ENCODE assay signal across 1 cellular context in genomic region chr12:92543872-92544271, GRCh38.
TF ChIP-seq lines count a peak whose summit lies in the region.

No MANE protein-coding gene starts in this region.

TF ChIP-seq in GM12878, 131 proteins besides CTCF, POLR2A, EP300 and RAD21 (continued from another document):
- peak; percentile 93 for TF ChIP-seq ZNF687 (IDR thresholded peaks at IDR 0.05)
- no peak for TF ChIP-seq STAT3 (IDR thresholded peaks at IDR 0.05; ENCODE audit: low read depth, low read length)
- no peak for TF ChIP-seq ATF3 (IDR thresholded peaks at IDR 0.05; ENCODE audit: borderline replicate concordance, extremely low read depth, low read depth, low read length)
- 0 out of 2 replicates have a peak, but pooled peaks have one; percentile 33 for TF ChIP-seq POLR2AphosphoS5 (IDR thresholded peaks at IDR 0.05; ENCODE audit: low read length)
- TF ChIP-seq, protein P1, sequence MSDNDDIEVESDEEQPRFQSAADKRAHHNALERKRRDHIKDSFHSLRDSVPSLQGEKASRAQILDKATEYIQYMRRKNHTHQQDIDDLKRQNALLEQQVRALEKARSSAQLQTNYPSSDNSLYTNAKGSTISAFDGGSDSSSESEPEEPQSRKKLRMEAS (IDR thresholded peaks at IDR 0.05; ENCODE audit: low read depth, low read length), result peak; percentile 35; the same call in 1 of the 2 replicates
- TF ChIP-seq HDAC2 (IDR thresholded peaks at IDR 0.05), result no peak
- peak in 1 of 2 experiments; percentile 90; a peak in 2 of 4 replicates for TF ChIP-seq ETV6 (conservative IDR thresholded peaks at IDR 0.05 in 1 of 2, IDR thresholded peaks at IDR 0.05 in 1 of 2; ENCODE audit: borderline replicate concordance in 1 of 2, low read depth in 1 of 2)
- TF ChIP-seq, protein P2, sequence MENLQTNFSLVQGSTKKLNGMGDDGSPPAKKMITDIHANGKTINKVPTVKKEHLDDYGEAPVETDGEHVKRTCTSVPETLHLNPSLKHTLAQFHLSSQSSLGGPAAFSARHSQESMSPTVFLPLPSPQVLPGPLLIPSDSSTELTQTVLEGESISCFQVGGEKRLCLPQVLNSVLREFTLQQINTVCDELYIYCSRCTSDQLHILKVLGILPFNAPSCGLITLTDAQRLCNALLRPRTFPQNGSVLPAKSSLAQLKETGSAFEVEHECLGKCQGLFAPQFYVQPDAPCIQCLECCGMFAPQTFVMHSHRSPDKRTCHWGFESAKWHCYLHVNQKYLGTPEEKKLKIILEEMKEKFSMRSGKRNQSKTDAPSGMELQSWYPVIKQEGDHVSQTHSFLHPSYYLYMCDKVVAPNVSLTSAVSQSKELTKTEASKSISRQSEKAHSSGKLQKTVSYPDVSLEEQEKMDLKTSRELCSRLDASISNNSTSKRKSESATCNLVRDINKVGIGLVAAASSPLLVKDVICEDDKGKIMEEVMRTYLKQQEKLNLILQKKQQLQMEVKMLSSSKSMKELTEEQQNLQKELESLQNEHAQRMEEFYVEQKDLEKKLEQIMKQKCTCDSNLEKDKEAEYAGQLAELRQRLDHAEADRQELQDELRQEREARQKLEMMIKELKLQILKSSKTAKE (IDR thresholded peaks at IDR 0.05; ENCODE audit: low read depth, poor library complexity, severe bottlenecking), result no peak
- no peak for TF ChIP-seq TARDBP (IDR thresholded peaks at IDR 0.05; ENCODE audit: borderline replicate concordance)
- no peak for TF ChIP-seq ZNF274 (IDR thresholded peaks at IDR 0.05; ENCODE audit: insufficient read depth, insufficient read length)
- no peak for TF ChIP-seq JUND (IDR thresholded peaks at IDR 0.05; ENCODE audit: low read depth, low read length)
- TF ChIP-seq E2F4 (IDR thresholded peaks at IDR 0.05; ENCODE audit: low read depth, low read length), result no peak
- no peak for TF ChIP-seq HCFC1 (IDR thresholded peaks at IDR 0.05; ENCODE audit: low read length)
- peak; percentile 57; the same call in 1 of the 2 replicates for TF ChIP-seq ZBED1 (IDR thresholded peaks at IDR 0.05; ENCODE audit: borderline replicate concordance)
- TF ChIP-seq PML (IDR thresholded peaks at IDR 0.05; ENCODE audit: low read length), result no peak
- TF ChIP-seq RELA (IDR thresholded peaks at IDR 0.05; ENCODE audit: borderline replicate concordance, partially characterized antibody), result no peak
- no peak for TF ChIP-seq ZBTB11 (CRISPR knock-in tag; IDR thresholded peaks at IDR 0.05)
- peak; percentile 19 for TF ChIP-seq MEF2B (IDR thresholded peaks at IDR 0.05; ENCODE audit: partially characterized antibody, poor library complexity, severe bottlenecking)
- TF ChIP-seq, protein P3, sequence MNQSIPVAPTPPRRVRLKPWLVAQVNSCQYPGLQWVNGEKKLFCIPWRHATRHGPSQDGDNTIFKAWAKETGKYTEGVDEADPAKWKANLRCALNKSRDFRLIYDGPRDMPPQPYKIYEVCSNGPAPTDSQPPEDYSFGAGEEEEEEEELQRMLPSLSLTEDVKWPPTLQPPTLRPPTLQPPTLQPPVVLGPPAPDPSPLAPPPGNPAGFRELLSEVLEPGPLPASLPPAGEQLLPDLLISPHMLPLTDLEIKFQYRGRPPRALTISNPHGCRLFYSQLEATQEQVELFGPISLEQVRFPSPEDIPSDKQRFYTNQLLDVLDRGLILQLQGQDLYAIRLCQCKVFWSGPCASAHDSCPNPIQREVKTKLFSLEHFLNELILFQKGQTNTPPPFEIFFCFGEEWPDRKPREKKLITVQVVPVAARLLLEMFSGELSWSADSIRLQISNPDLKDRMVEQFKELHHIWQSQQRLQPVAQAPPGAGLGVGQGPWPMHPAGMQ (IDR thresholded peaks at IDR 0.05; ENCODE audit: borderline replicate concordance), result no peak
- TF ChIP-seq, protein P4, sequence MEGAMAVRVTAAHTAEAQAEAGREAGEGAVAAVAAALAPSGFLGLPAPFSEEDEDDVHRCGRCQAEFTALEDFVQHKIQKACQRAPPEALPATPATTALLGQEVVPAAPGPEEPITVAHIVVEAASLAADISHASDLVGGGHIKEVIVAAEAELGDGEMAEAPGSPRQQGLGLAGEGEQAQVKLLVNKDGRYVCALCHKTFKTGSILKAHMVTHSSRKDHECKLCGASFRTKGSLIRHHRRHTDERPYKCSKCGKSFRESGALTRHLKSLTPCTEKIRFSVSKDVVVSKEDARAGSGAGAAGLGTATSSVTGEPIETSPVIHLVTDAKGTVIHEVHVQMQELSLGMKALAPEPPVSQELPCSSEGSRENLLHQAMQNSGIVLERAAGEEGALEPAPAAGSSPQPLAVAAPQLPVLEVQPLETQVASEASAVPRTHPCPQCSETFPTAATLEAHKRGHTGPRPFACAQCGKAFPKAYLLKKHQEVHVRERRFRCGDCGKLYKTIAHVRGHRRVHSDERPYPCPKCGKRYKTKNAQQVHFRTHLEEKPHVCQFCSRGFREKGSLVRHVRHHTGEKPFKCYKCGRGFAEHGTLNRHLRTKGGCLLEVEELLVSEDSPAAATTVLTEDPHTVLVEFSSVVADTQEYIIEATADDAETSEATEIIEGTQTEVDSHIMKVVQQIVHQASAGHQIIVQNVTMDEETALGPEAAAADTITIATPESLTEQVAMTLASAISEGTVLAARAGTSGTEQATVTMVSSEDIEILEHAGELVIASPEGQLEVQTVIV (IDR thresholded peaks at IDR 0.05; ENCODE audit: borderline replicate concordance, partially characterized antibody), result no peak
- TF ChIP-seq, protein P5, sequence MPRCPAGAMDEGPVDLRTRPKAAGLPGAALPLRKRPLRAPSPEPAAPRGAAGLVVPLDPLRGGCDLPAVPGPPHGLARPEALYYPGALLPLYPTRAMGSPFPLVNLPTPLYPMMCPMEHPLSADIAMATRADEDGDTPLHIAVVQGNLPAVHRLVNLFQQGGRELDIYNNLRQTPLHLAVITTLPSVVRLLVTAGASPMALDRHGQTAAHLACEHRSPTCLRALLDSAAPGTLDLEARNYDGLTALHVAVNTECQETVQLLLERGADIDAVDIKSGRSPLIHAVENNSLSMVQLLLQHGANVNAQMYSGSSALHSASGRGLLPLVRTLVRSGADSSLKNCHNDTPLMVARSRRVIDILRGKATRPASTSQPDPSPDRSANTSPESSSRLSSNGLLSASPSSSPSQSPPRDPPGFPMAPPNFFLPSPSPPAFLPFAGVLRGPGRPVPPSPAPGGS (IDR thresholded peaks at IDR 0.05; ENCODE audit: borderline replicate concordance, insufficient read depth, low read depth, low read length, poor library complexity, severe bottlenecking), result no peak
- TF ChIP-seq HSF1 (IDR thresholded peaks at IDR 0.05; ENCODE audit: low read depth, low read length), result no peak
- peak; percentile 76 for TF ChIP-seq NFIC (IDR thresholded peaks at IDR 0.05; ENCODE audit: low read depth, low read length)
- no peak for TF ChIP-seq SREBF2 (IDR thresholded peaks at IDR 0.05; ENCODE audit: low read length)
- TF ChIP-seq ZNF24 (IDR thresholded peaks at IDR 0.05), result no peak
- no peak for TF ChIP-seq ATF7 (IDR thresholded peaks at IDR 0.05; ENCODE audit: low read depth)
- no peak for TF ChIP-seq STAT1 (conservative IDR thresholded peaks at IDR 0.05)
- peak; percentile 72 for TF ChIP-seq FOXM1 (IDR thresholded peaks at IDR 0.05; ENCODE audit: low read depth, low read length)
- no peak for TF ChIP-seq CEBPB (IDR thresholded peaks at IDR 0.05; ENCODE audit: borderline replicate concordance in 1 of 2, low read depth in 2 of 2, low read length in 2 of 2)
- no peak for TF ChIP-seq ZNF207 (IDR thresholded peaks at IDR 0.05; ENCODE audit: borderline replicate concordance)
- 0 out of 4 replicates have a peak, but pooled peaks of 1 of the 2 experiments have one; percentile 19 for TF ChIP-seq IKZF2 (IDR thresholded peaks at IDR 0.05)
- no peak for TF ChIP-seq SMC3 (IDR thresholded peaks at IDR 0.05; ENCODE audit: borderline replicate concordance, low read length)
- TF ChIP-seq MLLT1 (IDR thresholded peaks at IDR 0.05), result no peak
- TF ChIP-seq NFYA (IDR thresholded peaks at IDR 0.05; ENCODE audit: borderline replicate concordance, low read depth, low read length), result no peak
- no peak for TF ChIP-seq TCF12 (IDR thresholded peaks at IDR 0.05; ENCODE audit: low read depth, low read length)
